In the genomic region with DNA sequence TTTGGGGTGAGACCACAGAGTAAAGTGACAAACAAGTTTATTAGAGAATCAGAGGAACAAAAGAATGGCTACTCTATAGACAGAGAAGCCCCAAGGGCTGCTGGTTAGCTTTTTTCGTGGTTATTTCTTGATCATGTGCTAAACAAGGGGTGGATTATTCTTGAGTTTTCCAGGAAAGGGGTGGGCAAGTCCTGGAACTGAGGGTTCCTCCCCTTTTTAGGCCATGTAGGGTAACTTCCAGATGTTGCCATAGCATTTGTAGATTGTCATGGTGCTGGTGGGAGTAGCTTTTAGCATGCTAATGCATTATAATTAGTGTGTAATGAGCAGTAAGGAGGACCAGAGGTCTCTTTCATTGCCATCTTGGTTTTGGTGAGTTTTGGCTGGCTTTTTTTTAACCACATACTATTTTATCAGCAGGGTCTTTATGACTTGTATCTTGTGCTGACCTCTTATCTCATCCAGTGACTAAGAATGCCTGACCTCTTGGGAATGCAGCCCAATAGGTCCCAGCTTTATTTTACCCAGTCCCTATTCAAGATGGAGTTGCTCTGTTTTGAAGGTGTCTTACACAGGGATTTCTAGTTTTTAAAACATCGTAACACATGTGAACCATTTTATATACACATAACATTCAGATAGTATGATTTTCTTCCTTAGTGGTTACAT, we compare ENCODE assay signal across 2 cellular contexts.
TF ChIP-seq lines count a peak whose summit lies in the region.

No MANE protein-coding gene starts in this region.

TF ChIP-seq in HCT116, 20 proteins besides CTCF, POLR2A, EP300 and RAD21:
- TF ChIP-seq ZBTB33 (IDR thresholded peaks at IDR 0.05; ENCODE audit: extremely low read depth, insufficient replicate concordance, low read length) (no peak), YY1 (IDR thresholded peaks at IDR 0.05; ENCODE audit: extremely low read depth, insufficient replicate concordance, low read depth, low read length) (no peak), TCF7L2 (IDR thresholded peaks at IDR 0.05; ENCODE audit: borderline replicate concordance, extremely low read depth, insufficient read depth, insufficient read length) (no peak), ELF1 (IDR thresholded peaks at IDR 0.05; ENCODE audit: borderline replicate concordance, low read depth) (no peak), JUND (IDR thresholded peaks at IDR 0.05) (no peak), SRF (IDR thresholded peaks at IDR 0.05; ENCODE audit: low read depth) (no peak), EZH2phosphoT487 (IDR thresholded peaks at IDR 0.05; ENCODE audit: borderline replicate concordance) (no peak), EZH2 (IDR thresholded peaks at IDR 0.05) (no peak), CBX3 (IDR thresholded peaks at IDR 0.05; ENCODE audit: low read depth) (no peak), ZNF274 (IDR thresholded peaks at IDR 0.05; ENCODE audit: low read depth, low read length) (no peak), EGR1 (IDR thresholded peaks at IDR 0.05; ENCODE audit: low read depth) (no peak)
- TF ChIP-seq, protein P1, sequence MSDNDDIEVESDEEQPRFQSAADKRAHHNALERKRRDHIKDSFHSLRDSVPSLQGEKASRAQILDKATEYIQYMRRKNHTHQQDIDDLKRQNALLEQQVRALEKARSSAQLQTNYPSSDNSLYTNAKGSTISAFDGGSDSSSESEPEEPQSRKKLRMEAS (IDR thresholded peaks at IDR 0.05), result no peak
- TF ChIP-seq, protein P2, sequence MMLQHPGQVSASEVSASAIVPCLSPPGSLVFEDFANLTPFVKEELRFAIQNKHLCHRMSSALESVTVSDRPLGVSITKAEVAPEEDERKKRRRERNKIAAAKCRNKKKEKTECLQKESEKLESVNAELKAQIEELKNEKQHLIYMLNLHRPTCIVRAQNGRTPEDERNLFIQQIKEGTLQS (IDR thresholded peaks at IDR 0.05), result no peak

TF ChIP-seq in HepG2, 621 proteins besides CTCF, POLR2A, EP300 and RAD21:
- peak; percentile 71 for TF ChIP-seq ZNF7 (CRISPR knock-in tag; IDR thresholded peaks at IDR 0.05)
- no peak for TF ChIP-seq AHR (CRISPR knock-in tag; IDR thresholded peaks at IDR 0.05)
